8 cellular contexts compared by ENCODE assay signal in the genomic region with DNA sequence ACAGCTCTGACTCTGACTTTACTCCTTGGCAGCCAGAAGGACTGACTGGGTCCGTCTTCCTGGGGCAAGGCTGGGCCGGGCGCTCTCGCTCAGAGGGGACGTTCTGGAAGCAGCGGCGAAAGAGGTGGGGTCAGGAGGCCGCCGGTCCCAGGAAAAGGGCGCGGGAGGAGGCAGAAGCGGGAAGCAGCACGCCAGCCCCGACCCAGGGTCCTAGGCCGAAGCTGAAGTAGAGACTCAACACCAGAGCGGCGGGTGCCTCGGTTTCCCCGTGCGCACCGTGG. TPM values are rescaled to one million over a fixed set of nuclear protein-coding genes. Genes with fewer than 3 reads are reported as not detected.
DNase-seq lines count a peak whose midpoint lies in the region; ATAC-seq, FAIRE-seq and TF ChIP-seq lines count a peak whose summit lies in the region.

No MANE protein-coding gene starts in this region.

- intact Hi-C loops in pancreas (cut with DNase I) = loop anchor here in 2 of 3 donors (5.0 kb wide), 1 partner anchor 150 kb away; no protein-coding TSS in a partner anchor

- H3K27ac ChIP-seq in SK-N-MC (no peak overlapping the region), pancreas (peak overlapping the region; percentile 86 to 95 (median 90))

- H3K9ac ChIP-seq in SK-N-MC (ENCODE audit: insufficient read length) = peak overlapping the region; percentile 88

- H3K36me3 ChIP-seq in SK-N-MC (ENCODE audit: insufficient read depth, low read length) (peaks cover 7% of the 10 kb centered on the region), pancreas (no peaks in the 10 kb centered on the region)

- FAIRE-seq in pancreas (lab: Jason Lieb, UNC) = no peak

- DNase-seq in EH (ENCODE audit: low read depth) = peak; percentile 47
- DNase-seq in SK-N-MC (ENCODE audit: low read depth, low spot score) = no peak
- no peak for DNase-seq in fibroblast of mammary gland (ENCODE audit: low read depth)
- peak in 5 of 6 donors; percentile 48 to 81 (median 65) for DNase-seq in pancreas
- no peak for DNase-seq in kidney glomerular epithelial cell (lab: John Stamatoyannopoulos, UW)
- no peak for DNase-seq in NCI-H2227 (lab: John Stamatoyannopoulos, UW; ENCODE audit: unreplicated experiment)

- ATAC-seq in pancreas = peak; percentile 4 to 14 (median 8)
- ATAC-seq in HG02852 (IDR thresholded peaks at IDR 0.05; ENCODE audit: unreplicated experiment) = no peak
- no peak for ATAC-seq in GM18498 (IDR thresholded peaks at IDR 0.05; ENCODE audit: unreplicated experiment)

- H3K4me1 ChIP-seq in pancreas = peaks cover 8 to 27% (median 11%) of the 10 kb centered on the region in 3 donors

- 0% methylated on average over 21 of the region's 21 CpGs for WGBS in pancreas, 2 donors

- no peaks in the 10 kb centered on the region for H3K9me3 ChIP-seq in SK-N-MC (ENCODE audit: low read depth, low read length)
- no peaks in the 10 kb centered on the region for H3K9me3 ChIP-seq in pancreas

- H3K4me3 ChIP-seq in SK-N-MC = peak overlapping the region; percentile 94
- H3K4me3 ChIP-seq in fibroblast of mammary gland (ENCODE audit: control insufficient read depth, low read depth, low read length) = peak overlapping the region; percentile 76
- H3K4me3 ChIP-seq in pancreas = peak overlapping the region; percentile 42 to 99 (median 96)

- TF ChIP-seq CTCF in fibroblast of mammary gland (conservative IDR thresholded peaks at IDR 0.05; ENCODE audit: control insufficient read depth, insufficient read depth, low read depth, low read length) (no peak), pancreas (IDR thresholded peaks at IDR 0.05) (no peak)

- no peaks in the 10 kb centered on the region for H3K27me3 ChIP-seq in pancreas

RNA-seq across cellular contexts. Expression of gene SHB, which starts 1.5 kb away (rescaled TPM):
- total RNA-seq in pancreas = 10 to 100 TPM; 13.9 to 24.2 (median 22.7) TPM
- polyA plus RNA-seq in pancreas = 10 to 100 TPM; 11.5 to 12.4 TPM

Comparison
In these comparisons a context has a peak if more than half of its experiments do, and no peak if none do; other contexts are left out.
1. DNase-seq: peak in EH (single experiment) and pancreas (5 of 6); none in SK-N-MC (single experiment), fibroblast of mammary gland (single experiment), kidney glomerular epithelial cell (single experiment) and NCI-H2227 (single experiment).
2. ATAC-seq: peak in pancreas (4 of 4); none in HG02852 (single experiment) and GM18498 (single experiment).
3. Peak in every context shown above with its lines, with median percentiles within 50 percentile points of each other: H3K4me3 ChIP-seq.